17 cellular contexts compared by ENCODE assay signal in genomic region chr1:92876351-92876750, GRCh38. TPM values are rescaled to one million over a fixed set of nuclear protein-coding genes. Genes with fewer than 3 reads are reported as not detected.
A peak's percentile ranks its signal among the peaks of the same experiment; 100 is the strongest.
DNase-seq lines count a peak whose midpoint lies in the region; TF ChIP-seq lines count a peak whose summit lies in the region.
"Had no signal": no experiment of that assay in that cellular context is flagged by ENCODE, and none has a peak within 500 bp of the region (broad histone marks: within the 10 kb centered on the region; RNA-seq: fewer than 3 reads in every experiment).

No MANE protein-coding gene starts in this region.

- peaks cover 28% of the 10 kb centered on the region for H3K79me2 ChIP-seq in OCI-LY1 (ENCODE audit: insufficient read depth, low read length)

- H3K4me1 ChIP-seq in OCI-LY1 (ENCODE audit: insufficient read depth, low read length, severe bottlenecking) (peaks cover 34% of the 10 kb centered on the region), thymus (ENCODE audit: control insufficient read depth, insufficient read depth, low read length) (peaks cover 20% of the 10 kb centered on the region), esophagus muscularis mucosa (peaks cover 0 to 28% (median 22%) of the 10 kb centered on the region in 4 donors)
- H3K4me1 ChIP-seq: BE2C had no signal

- H3K9me2 ChIP-seq in OCI-LY1 (ENCODE audit: low read depth, low read length), result no peaks in the 10 kb centered on the region

- TF ChIP-seq POLR2A in esophagus muscularis mucosa (IDR thresholded peaks at IDR 0.05; ENCODE audit: low read depth), result no peak

- intact Hi-C loops in esophagus muscularis mucosa (cut with DNase I), result no loop called here

- TF ChIP-seq EP300 in esophagus muscularis mucosa (IDR thresholded peaks at IDR 0.05), result no peak

- H2AFZ ChIP-seq in OCI-LY1 (ENCODE audit: low read length), result no peak overlapping the region
- H2AFZ ChIP-seq: GM23248, PC-9 had no signal

- peaks cover 8% of the 10 kb centered on the region for H3K9me3 ChIP-seq in OCI-LY1 (ENCODE audit: low read length)
- H3K9me3 ChIP-seq in thymus (ENCODE audit: control insufficient read depth), result no peaks in the 10 kb centered on the region
- peaks cover 0 to 6% (median 0%) of the 10 kb centered on the region in 4 donors for H3K9me3 ChIP-seq in esophagus muscularis mucosa
- H3K9me3 ChIP-seq: BE2C had no signal

- H3F3A ChIP-seq in OCI-LY1 (ENCODE audit: insufficient read depth, low read length), result no peaks in the 10 kb centered on the region

- H3K27ac ChIP-seq in OCI-LY1 (ENCODE audit: low read depth, low read length, poor library complexity, severe bottlenecking), result peak overlapping the region; percentile 80
- H3K27ac ChIP-seq in cingulate gyrus (ENCODE audit: low read depth, low read length), result peak overlapping the region; percentile 96
- peak overlapping the region; percentile 36 for H3K27ac ChIP-seq in thymus (ENCODE audit: low read depth)
- H3K27ac ChIP-seq in esophagus muscularis mucosa (replicated peaks in 1 of 4), result no peak overlapping the region
- H3K27ac ChIP-seq: GM23248, HL-60, PC-9 had no signal

- no peak for TF ChIP-seq CTCF in OCI-LY1 (IDR thresholded peaks at IDR 0.05; ENCODE audit: low read length)
- no peak for TF ChIP-seq CTCF in esophagus muscularis mucosa (IDR thresholded peaks at IDR 0.05)

- peaks cover 50% of the 10 kb centered on the region for H3K36me3 ChIP-seq in OCI-LY1 (ENCODE audit: insufficient read depth, low read length)
- no peaks in the 10 kb centered on the region for H3K36me3 ChIP-seq in thymus (ENCODE audit: control insufficient read depth, insufficient read depth)
- H3K36me3 ChIP-seq in esophagus muscularis mucosa, result peaks cover 0 to 2% (median 0%) of the 10 kb centered on the region in 4 donors
- H3K36me3 ChIP-seq: BE2C had no signal

- H4K20me1 ChIP-seq in OCI-LY1 (ENCODE audit: insufficient read depth, low read length), result no peaks in the 10 kb centered on the region

- DNase-seq in midbrain (lab: John Stamatoyannopoulos, UW) (peak; percentile 70), islet precursor cell (no peak), NCI-H1048 (lab: John Stamatoyannopoulos, UW) (no peak), esophagus muscularis mucosa (ENCODE audit: extremely low spot score) (no peak)
- DNase-seq: BE2C; CD8-positive, alpha-beta T cell; GM23248; NCI-H1092 treated with DMSO at 0.1 percent for 48 hours; NCI-H1694 treated with DMSO at 0.1 percent for 48 hours; NCI-H69; NK-92 treated with Interleukin-12 subunit alpha and Interleukin-12 subunit beta, amount 100 ng/mL, for 24 hours; PC-9 had no signal

- no peak overlapping the region for H3K4me2 ChIP-seq in OCI-LY1 (ENCODE audit: low read length)
- H3K4me2 ChIP-seq: PC-9 had no signal

- WGBS in thymus, result 98% methylated on average over 4 of the region's 4 CpGs
- 92% methylated on average over 4 of the region's 4 CpGs for WGBS in esophagus muscularis mucosa

- H3K27me3 ChIP-seq in OCI-LY1 (ENCODE audit: insufficient read depth, low read length) (no peaks in the 10 kb centered on the region), thymus (ENCODE audit: control insufficient read depth, insufficient read depth) (no peaks in the 10 kb centered on the region), esophagus muscularis mucosa (no peaks in the 10 kb centered on the region)
- H3K27me3 ChIP-seq: BE2C had no signal

- no peak overlapping the region for H3K9ac ChIP-seq in OCI-LY1 (ENCODE audit: low read length)
- H3K9ac ChIP-seq: GM23248 had no signal

- H3K4me3 ChIP-seq in OCI-LY1 (ENCODE audit: low read depth, low read length, poor library complexity, severe bottlenecking) (no peak overlapping the region), thymus (ENCODE audit: low read length) (no peak overlapping the region), esophagus muscularis mucosa (no peak overlapping the region)
- H3K4me3 ChIP-seq: GM23248, K562, PC-9 had no signal

RNA-seq across cellular contexts. Expression of gene RPL5, which starts 44.5 kb away (rescaled TPM):
- 2,759 TPM for polyA plus RNA-seq in thymus
- total RNA-seq in esophagus muscularis mucosa, result 1,000 to 10,000 TPM; 1,085 to 2,182 (median 1,790) TPM

Comparison
In these comparisons a context has a peak if more than half of its experiments do, and no peak if none do; other contexts are left out.
1. H3K27ac ChIP-seq: peak in OCI-LY1 (single experiment), cingulate gyrus (single experiment) and thymus (single experiment); none in esophagus muscularis mucosa (0 of 4).